ENCODE assay signal across 2 cellular contexts in genomic region chr1:200043330-200043668, GRCh38.
TF ChIP-seq lines count a peak whose summit lies in the region.

No MANE protein-coding gene starts in this region.

TF ChIP-seq in SK-N-SH, 30 proteins besides CTCF, POLR2A, EP300 and RAD21 (continued from another document):
- TF ChIP-seq SMC3 (IDR thresholded peaks at IDR 0.05; ENCODE audit: low read depth, low read length) (no peak), CHD2 (IDR thresholded peaks at IDR 0.05; ENCODE audit: low read length, partially characterized antibody) (no peak), NFIC (IDR thresholded peaks at IDR 0.05; ENCODE audit: borderline replicate concordance) (no peak), PBX3 (IDR thresholded peaks at IDR 0.05) (no peak)
- TF ChIP-seq, protein P1, sequence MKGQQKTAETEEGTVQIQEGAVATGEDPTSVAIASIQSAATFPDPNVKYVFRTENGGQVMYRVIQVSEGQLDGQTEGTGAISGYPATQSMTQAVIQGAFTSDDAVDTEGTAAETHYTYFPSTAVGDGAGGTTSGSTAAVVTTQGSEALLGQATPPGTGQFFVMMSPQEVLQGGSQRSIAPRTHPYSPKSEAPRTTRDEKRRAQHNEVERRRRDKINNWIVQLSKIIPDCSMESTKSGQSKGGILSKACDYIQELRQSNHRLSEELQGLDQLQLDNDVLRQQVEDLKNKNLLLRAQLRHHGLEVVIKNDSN (IDR thresholded peaks at IDR 0.05; ENCODE audit: borderline replicate concordance, low read depth) = no peak

TF ChIP-seq in SK-N-SH treated with all-trans-retinoic acid at 6 μM for 48 hours, 23 proteins besides CTCF, POLR2A, EP300 and RAD21 (continued from another document):
- TF ChIP-seq, protein P2, sequence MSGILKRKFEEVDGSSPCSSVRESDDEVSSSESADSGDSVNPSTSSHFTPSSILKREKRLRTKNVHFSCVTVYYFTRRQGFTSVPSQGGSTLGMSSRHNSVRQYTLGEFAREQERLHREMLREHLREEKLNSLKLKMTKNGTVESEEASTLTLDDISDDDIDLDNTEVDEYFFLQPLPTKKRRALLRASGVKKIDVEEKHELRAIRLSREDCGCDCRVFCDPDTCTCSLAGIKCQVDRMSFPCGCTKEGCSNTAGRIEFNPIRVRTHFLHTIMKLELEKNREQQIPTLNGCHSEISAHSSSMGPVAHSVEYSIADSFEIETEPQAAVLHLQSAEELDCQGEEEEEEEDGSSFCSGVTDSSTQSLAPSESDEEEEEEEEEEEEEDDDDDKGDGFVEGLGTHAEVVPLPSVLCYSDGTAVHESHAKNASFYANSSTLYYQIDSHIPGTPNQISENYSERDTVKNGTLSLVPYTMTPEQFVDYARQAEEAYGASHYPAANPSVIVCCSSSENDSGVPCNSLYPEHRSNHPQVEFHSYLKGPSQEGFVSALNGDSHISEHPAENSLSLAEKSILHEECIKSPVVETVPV (CRISPR knock-in tag; IDR thresholded peaks at IDR 0.05) = no peak
- TF ChIP-seq OSR1 (CRISPR knock-in tag; IDR thresholded peaks at IDR 0.05) = no peak
- no peak for TF ChIP-seq BACH2 (CRISPR knock-in tag; IDR thresholded peaks at IDR 0.05; ENCODE audit: borderline replicate concordance)
- no peak for TF ChIP-seq ESRRG (CRISPR knock-in tag; IDR thresholded peaks at IDR 0.05)
- TF ChIP-seq PPARA (CRISPR knock-in tag; IDR thresholded peaks at IDR 0.05; ENCODE audit: borderline replicate concordance) = no peak
TF ChIP-seq in SK-N-SH treated with all-trans-retinoic acid at 6 μM for 48 hours: peak in this region for 0.
